In the genomic region with DNA sequence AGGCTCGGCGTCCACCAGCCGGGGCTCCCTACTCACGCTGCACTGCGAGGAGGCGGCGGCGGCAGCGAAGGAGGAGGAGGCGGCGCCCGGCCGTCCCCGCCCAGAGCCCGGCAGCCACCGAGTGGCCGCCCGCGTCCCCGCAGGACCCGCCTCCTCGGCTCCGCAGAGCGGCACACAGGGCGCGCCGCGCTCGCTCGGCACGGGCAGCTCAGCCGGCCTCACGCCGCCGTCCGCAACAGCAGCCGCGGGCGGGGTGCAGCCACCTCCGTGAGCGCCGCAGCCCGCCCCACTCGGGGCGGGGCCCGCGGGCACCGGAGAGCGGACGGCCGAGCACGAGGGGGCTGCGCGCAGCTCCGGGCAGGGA, we compare ENCODE assay signal across 8 cellular contexts. TPM values are rescaled to one million over a fixed set of nuclear protein-coding genes. Genes with fewer than 3 reads are reported as not detected.
DNase-seq lines count a peak whose midpoint lies in the region; ATAC-seq and TF ChIP-seq lines count a peak whose summit lies in the region.

TSS of gene ATP2B1 (minus strand) at position 46 of the 364 bp plus-strand sequence. CDS start 52,952 bp downstream, outside the sequence.

- H3K36me3 ChIP-seq in neural cell (ENCODE audit: insufficient read depth, low read length) (no peaks in the 10 kb centered on the region), stomach smooth muscle (ENCODE audit: control insufficient read depth in 2 of 2, insufficient read depth in 2 of 2, low read length in 2 of 2) (no peaks in the 10 kb centered on the region)

- peaks cover 43% of the 10 kb centered on the region for H3K79me2 ChIP-seq in neural cell (replicated peaks; ENCODE audit: insufficient read depth, low read length)

- H3K4me3 ChIP-seq in fibroblast of the aortic adventitia (ENCODE audit: low read depth, low read length) (peak within 1 kb of the TSS; percentile 87), neural cell (ENCODE audit: low read length) (peak within 1 kb of the TSS; percentile 89), stomach smooth muscle (ENCODE audit: low read length in 2 of 2) (peak within 1 kb of the TSS; percentile 90 to 95)

- H3K9ac ChIP-seq in neural cell (ENCODE audit: low read length) (peak within 1 kb of the TSS; percentile 90), stomach smooth muscle (ENCODE audit: low read length in 2 of 2) (peak within 1 kb of the TSS; percentile 91 to 92)

- no peak for TF ChIP-seq EP300 in Ishikawa (IDR thresholded peaks at IDR 0.05; ENCODE audit: borderline replicate concordance)
- TF ChIP-seq EP300 in neural cell (conservative IDR thresholded peaks at IDR 0.05; ENCODE audit: poor library complexity, severe bottlenecking) = no peak

- no peaks in the 10 kb centered on the region for H3K9me2 ChIP-seq in neural cell (ENCODE audit: insufficient read depth, low read length)

- ATAC-seq in GM21576 (IDR thresholded peaks at IDR 0.05; ENCODE audit: unreplicated experiment) = peak; percentile 54

- peak; percentile 21 for DNase-seq in DMS79 (lab: John Stamatoyannopoulos, UW)
- DNase-seq in RWPE1 (ENCODE audit: low spot score) = peak; percentile 74
- DNase-seq in activated effector memory CD4-positive, alpha-beta T cell treated with Interleukin-2 at 50 U/mL for 16 hours = peak; percentile 78
- DNase-seq in fibroblast of the aortic adventitia (ENCODE audit: low read depth) = peak; percentile 77

- peaks cover 3% of the 10 kb centered on the region for H3F3A ChIP-seq in neural cell (ENCODE audit: insufficient read depth, low read length, poor library complexity, severe bottlenecking)

- H3K27me3 ChIP-seq in neural cell (ENCODE audit: insufficient read depth, low read depth, low read length) (no peaks in the 10 kb centered on the region), stomach smooth muscle (ENCODE audit: control insufficient read depth in 1 of 2, insufficient read depth in 2 of 2, low read length in 2 of 2) (no peaks in the 10 kb centered on the region)

- H3K4me1 ChIP-seq in stomach smooth muscle (ENCODE audit: control insufficient read depth, insufficient read depth, low read length) = no peaks in the 10 kb centered on the region

- H4K20me1 ChIP-seq in neural cell (ENCODE audit: insufficient read depth) = no peaks in the 10 kb centered on the region

- TF ChIP-seq RAD21 in Ishikawa (IDR thresholded peaks at IDR 0.05; ENCODE audit: low read depth) (no peak), neural cell (conservative IDR thresholded peaks at IDR 0.05) (no peak)

- POLR2A ChIA-PET in RWPE1 (lab: Yijun Ruan, JAX; ENCODE audit: low non-redundant PET) = interaction anchor here (0.6 to 1.0 kb wide), 3 partner anchors 50 to 538 kb away, joined by 3 to 5 read pairs (median 4); no protein-coding TSS in a partner anchor

- peak within 1 kb of the TSS; percentile 85 for H2AFZ ChIP-seq in neural cell (ENCODE audit: low read depth, low read length)

- H3K4me2 ChIP-seq in neural cell (ENCODE audit: low read length) = peak within 1 kb of the TSS; percentile 84

- H3K9me3 ChIP-seq in neural cell (ENCODE audit: low read length) (no peaks in the 10 kb centered on the region), stomach smooth muscle (ENCODE audit: control insufficient read depth in 2 of 2, low read length in 2 of 2) (no peaks in the 10 kb centered on the region)

- TF ChIP-seq CTCF in RWPE1 (conservative IDR thresholded peaks at IDR 0.05; ENCODE audit: low read depth) = no peak
- TF ChIP-seq CTCF in fibroblast of the aortic adventitia (IDR thresholded peaks at IDR 0.05; ENCODE audit: insufficient read depth, low read length) = peak; percentile 13
- peak; percentile 25 for TF ChIP-seq CTCF in neural cell (IDR thresholded peaks at IDR 0.05; ENCODE audit: poor library complexity, severe bottlenecking)

- CTCF ChIA-PET in RWPE1 (lab: Yijun Ruan, JAX) = interaction anchor here (0.6 to 0.7 kb wide), 2 partner anchors 383 to 617 kb away, joined by 3 read pairs; no protein-coding TSS in a partner anchor

- H3K27ac ChIP-seq in RWPE1 (peak within 1 kb of the TSS; percentile 99), neural cell (ENCODE audit: low read length) (peak within 1 kb of the TSS; percentile 89), stomach smooth muscle (ENCODE audit: low read length) (peak within 1 kb of the TSS; percentile 96)

TF ChIP-seq in Ishikawa, 13 proteins besides CTCF, POLR2A, EP300 and RAD21 (continues in another document):
- peak; percentile 80 for TF ChIP-seq TAF1 (IDR thresholded peaks at IDR 0.05; ENCODE audit: low read depth)
- TF ChIP-seq, protein P1, sequence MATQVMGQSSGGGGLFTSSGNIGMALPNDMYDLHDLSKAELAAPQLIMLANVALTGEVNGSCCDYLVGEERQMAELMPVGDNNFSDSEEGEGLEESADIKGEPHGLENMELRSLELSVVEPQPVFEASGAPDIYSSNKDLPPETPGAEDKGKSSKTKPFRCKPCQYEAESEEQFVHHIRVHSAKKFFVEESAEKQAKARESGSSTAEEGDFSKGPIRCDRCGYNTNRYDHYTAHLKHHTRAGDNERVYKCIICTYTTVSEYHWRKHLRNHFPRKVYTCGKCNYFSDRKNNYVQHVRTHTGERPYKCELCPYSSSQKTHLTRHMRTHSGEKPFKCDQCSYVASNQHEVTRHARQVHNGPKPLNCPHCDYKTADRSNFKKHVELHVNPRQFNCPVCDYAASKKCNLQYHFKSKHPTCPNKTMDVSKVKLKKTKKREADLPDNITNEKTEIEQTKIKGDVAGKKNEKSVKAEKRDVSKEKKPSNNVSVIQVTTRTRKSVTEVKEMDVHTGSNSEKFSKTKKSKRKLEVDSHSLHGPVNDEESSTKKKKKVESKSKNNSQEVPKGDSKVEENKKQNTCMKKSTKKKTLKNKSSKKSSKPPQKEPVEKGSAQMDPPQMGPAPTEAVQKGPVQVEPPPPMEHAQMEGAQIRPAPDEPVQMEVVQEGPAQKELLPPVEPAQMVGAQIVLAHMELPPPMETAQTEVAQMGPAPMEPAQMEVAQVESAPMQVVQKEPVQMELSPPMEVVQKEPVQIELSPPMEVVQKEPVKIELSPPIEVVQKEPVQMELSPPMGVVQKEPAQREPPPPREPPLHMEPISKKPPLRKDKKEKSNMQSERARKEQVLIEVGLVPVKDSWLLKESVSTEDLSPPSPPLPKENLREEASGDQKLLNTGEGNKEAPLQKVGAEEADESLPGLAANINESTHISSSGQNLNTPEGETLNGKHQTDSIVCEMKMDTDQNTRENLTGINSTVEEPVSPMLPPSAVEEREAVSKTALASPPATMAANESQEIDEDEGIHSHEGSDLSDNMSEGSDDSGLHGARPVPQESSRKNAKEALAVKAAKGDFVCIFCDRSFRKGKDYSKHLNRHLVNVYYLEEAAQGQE (IDR thresholded peaks at IDR 0.05; ENCODE audit: low read depth) = no peak; the same call in 1 of the 2 replicates
- TF ChIP-seq NFIC (IDR thresholded peaks at IDR 0.05) = no peak
- no peak for TF ChIP-seq FOXM1 (IDR thresholded peaks at IDR 0.05; ENCODE audit: borderline replicate concordance, low read depth)
- no peak for TF ChIP-seq USF1 (IDR thresholded peaks at IDR 0.05)
- TF ChIP-seq ZBTB7A (IDR thresholded peaks at IDR 0.05; ENCODE audit: low read depth) = no peak

TF ChIP-seq in neural cell, 6 proteins besides CTCF, POLR2A, EP300 and RAD21:
- TF ChIP-seq SMC3 (conservative IDR thresholded peaks at IDR 0.05; ENCODE audit: poor library complexity) (no peak), MXI1 (conservative IDR thresholded peaks at IDR 0.05; ENCODE audit: poor library complexity, severe bottlenecking) (peak; percentile 91), TAF1 (IDR thresholded peaks at IDR 0.05; ENCODE audit: low read depth) (no peak), POLR2AphosphoS5 (IDR thresholded peaks at IDR 0.05) (peak; percentile 47), EZH2 (IDR thresholded peaks at IDR 0.05; ENCODE audit: borderline replicate concordance, insufficient read depth, low read length, poor library complexity, severe bottlenecking) (no peak)
- TF ChIP-seq, protein P1 (IDR thresholded peaks at IDR 0.05; ENCODE audit: borderline replicate concordance) = peak; percentile 61

RNA-seq across cellular contexts. Expression of gene ATP2B1, which starts in this region (rescaled TPM):
- 56.8 and 158 TPM in 2 replicates for total RNA-seq in fibroblast of the aortic adventitia (ENCODE audit: low replicate concordance)
- 117 and 139 TPM in 2 replicates for polyA plus RNA-seq in neural cell
- 289 and 336 TPM in 2 replicates for polyA minus RNA-seq in neural cell

Comparison
In these comparisons a context has a peak if more than half of its experiments do, and no peak if none do; other contexts are left out.
1. Peak in every context shown above with its lines: DNase-seq, ATAC-seq, H3K4me3 ChIP-seq and H3K27ac ChIP-seq.
2. DNase-seq: peak in every context shown above with its lines; median percentile 78 in activated effector memory CD4-positive, alpha-beta T cell treated with Interleukin-2 at 50 U/mL for 16 hours; 77 in fibroblast of the aortic adventitia; 74 in RWPE1; 21 in DMS79.